31 cellular contexts compared by ENCODE assay signal in genomic region chr2:52695731-52696130, GRCh38.
"Had no signal": no experiment of that assay in that cellular context is flagged by ENCODE, and none has a peak within 500 bp of the region (broad histone marks: within the 10 kb centered on the region; RNA-seq: fewer than 3 reads in every experiment).

No MANE protein-coding gene starts in this region.

- H3K4me2 ChIP-seq: SK-N-SH had no signal

- H3K27me3 Mint-ChIP-seq: activated B cell treated with CpG ODN at 0.5 μM for 24 hours; activated CD8-positive, alpha-beta T cell treated with anti-CD3 and anti-CD28 coated beads for 36 hours; activated naive CD4-positive, alpha-beta T cell treated with anti-CD3 and anti-CD28 coated beads, Interleukin-2, amount 50 U/mL, for 24 hours; activated naive CD8-positive, alpha-beta T cell treated with anti-CD3 and anti-CD28 coated beads for 36 hours; activated naive CD8-positive, alpha-beta T cell treated with anti-CD3 and anti-CD28 coated beads, Interleukin-2, amount 50 U/mL, for 24 hours; central memory CD8-positive, alpha-beta T cell; T-cell had no signal

- H3K36me3 Mint-ChIP-seq: activated naive CD4-positive, alpha-beta T cell treated with anti-CD3 and anti-CD28 coated beads, Interleukin-2, amount 50 U/mL, for 24 hours; activated naive CD8-positive, alpha-beta T cell treated with anti-CD3 and anti-CD28 coated beads for 36 hours; T-cell had no signal

- H3K4me1 ChIP-seq: esophagus muscularis mucosa, foreskin keratinocyte, gastrocnemius medialis, heart left ventricle had no signal

- H3K9me3 ChIP-seq: esophagus muscularis mucosa, gastrocnemius medialis, heart left ventricle, SK-N-SH had no signal

- H3K27me3 ChIP-seq: brain microvascular endothelial cell, esophagus muscularis mucosa, foreskin keratinocyte, gastrocnemius medialis, heart left ventricle had no signal

- H3K9me3 Mint-ChIP-seq: activated B cell treated with CpG ODN at 0.5 μM for 24 hours; activated naive CD4-positive, alpha-beta T cell treated with anti-CD3 and anti-CD28 coated beads, Interleukin-2, amount 50 U/mL, for 24 hours; activated T-cell treated with anti-CD3 and anti-CD28 coated beads, Interleukin-2, amount 50 U/mL, for 4 hours; activated T-helper 17 cell treated with anti-CD3 and anti-CD28 coated beads, Interleukin-2, amount 50 U/mL, for 72 hours had no signal

- H3K4me3 Mint-ChIP-seq: activated B cell treated with CpG ODN at 0.5 μM for 24 hours; activated CD8-positive, alpha-beta T cell treated with anti-CD3 and anti-CD28 coated beads for 36 hours; activated naive CD4-positive, alpha-beta T cell treated with anti-CD3 and anti-CD28 coated beads, Interleukin-2, amount 50 U/mL, for 24 hours; activated naive CD8-positive, alpha-beta T cell treated with anti-CD3 and anti-CD28 coated beads for 36 hours; activated naive CD8-positive, alpha-beta T cell treated with anti-CD3 and anti-CD28 coated beads, Interleukin-2, amount 50 U/mL, for 24 hours; activated T-cell treated with anti-CD3 and anti-CD28 coated beads, Interleukin-2, amount 50 U/mL, for 4 hours; activated T-helper 17 cell treated with anti-CD3 and anti-CD28 coated beads, Interleukin-2, amount 50 U/mL, for 72 hours; central memory CD8-positive, alpha-beta T cell; T-cell; T-helper 1 cell treated with Interleukin-12 subunit alpha and Interleukin-12 subunit beta and Interleukin-4 antibody, amounts not matched to agents 30 μg/mL and 1 μg/mL, for 36 hours had no signal

- H3K4me3 ChIP-seq: esophagus muscularis mucosa, gastrocnemius medialis, heart left ventricle had no signal

- ATAC-seq: activated CD4-positive, CD25-positive, alpha-beta regulatory T cell treated with anti-CD3 and anti-CD28 coated beads, Interleukin-2, amount 50 U/mL, for 24 hours; activated CD8-positive, alpha-beta T cell treated with anti-CD3 and anti-CD28 coated beads for 36 hours; activated naive CD8-positive, alpha-beta T cell treated with anti-CD3 and anti-CD28 coated beads, Interleukin-2, amount 50 U/mL, for 24 hours; activated T-cell treated with anti-CD3 and anti-CD28 coated beads, Interleukin-2, amount 50 U/mL, for 4 hours; activated T-helper 17 cell treated with anti-CD3 and anti-CD28 coated beads, Interleukin-2, amount 50 U/mL, for 72 hours; foreskin keratinocyte; gastrocnemius medialis; heart left ventricle; T-cell had no signal

- H3K4me1 Mint-ChIP-seq: activated B cell treated with CpG ODN at 0.5 μM for 24 hours; activated naive CD4-positive, alpha-beta T cell treated with anti-CD3 and anti-CD28 coated beads, Interleukin-2, amount 50 U/mL, for 24 hours; activated naive CD8-positive, alpha-beta T cell treated with anti-CD3 and anti-CD28 coated beads for 36 hours; activated naive CD8-positive, alpha-beta T cell treated with anti-CD3 and anti-CD28 coated beads, Interleukin-2, amount 50 U/mL, for 24 hours; activated T-helper 17 cell treated with anti-CD3 and anti-CD28 coated beads, Interleukin-2, amount 50 U/mL, for 72 hours; central memory CD8-positive, alpha-beta T cell; T-cell had no signal

- H3K36me3 ChIP-seq: brain microvascular endothelial cell, esophagus muscularis mucosa, gastrocnemius medialis, heart left ventricle, WERI-Rb-1 had no signal

- H3K27ac ChIP-seq: brain microvascular endothelial cell, esophagus muscularis mucosa, foreskin keratinocyte, gastrocnemius medialis, heart left ventricle, WERI-Rb-1 had no signal

- DNase-seq: activated B cell treated with CpG ODN at 0.5 μM for 24 hours; activated CD4-positive, alpha-beta T cell treated with anti-CD3 and anti-CD28 coated beads for 48 hours; activated CD4-positive, alpha-beta T cell treated with anti-CD3 and anti-CD28 coated beads, Interleukin-2, amount 50 U/mL, for 1 hour; activated CD4-positive, alpha-beta T cell treated with anti-CD3 and anti-CD28 coated beads, Interleukin-2, amount 50 U/mL, for 48 hours; activated CD8-positive, alpha-beta memory T cell treated with anti-CD3 and anti-CD28 coated beads for 24 hours; activated CD8-positive, alpha-beta T cell treated with anti-CD3 and anti-CD28 coated beads for 36 hours; activated effector memory CD4-positive, alpha-beta T cell treated with Interleukin-2 at 50 U/mL for 16 hours; activated gamma-delta T cell treated with Interleukin-2 at 50 U/mL for 16 hours; activated naive CD4-positive, alpha-beta T cell treated with Interleukin-2 at 50 U/mL for 16 hours; activated naive CD8-positive, alpha-beta T cell treated with anti-CD3 and anti-CD28 coated beads for 36 hours; activated naive CD8-positive, alpha-beta T cell treated with anti-CD3 and anti-CD28 coated beads, Interleukin-2, amount 50 U/mL, for 24 hours; activated T-cell treated with anti-CD3 and anti-CD28 coated beads, Interleukin-2, amount 50 U/mL, for 4 hours; brain microvascular endothelial cell; cortex of kidney; dermis blood vessel endothelial cell; effector CD8-positive, alpha-beta T cell; foreskin keratinocyte; gastrocnemius medialis; glutamatergic neuron; heart left ventricle; SK-N-SH; SW 1271; T-cell; T-helper 9 cell; WERI-Rb-1 had no signal

- H3K27ac Mint-ChIP-seq: activated B cell treated with CpG ODN at 0.5 μM for 24 hours; activated CD8-positive, alpha-beta T cell treated with anti-CD3 and anti-CD28 coated beads for 36 hours; activated naive CD4-positive, alpha-beta T cell treated with anti-CD3 and anti-CD28 coated beads, Interleukin-2, amount 50 U/mL, for 24 hours; activated naive CD8-positive, alpha-beta T cell treated with anti-CD3 and anti-CD28 coated beads for 36 hours; activated naive CD8-positive, alpha-beta T cell treated with anti-CD3 and anti-CD28 coated beads, Interleukin-2, amount 50 U/mL, for 24 hours; activated T-helper 17 cell treated with anti-CD3 and anti-CD28 coated beads, Interleukin-2, amount 50 U/mL, for 72 hours; T-cell; T-helper 1 cell treated with Interleukin-12 subunit alpha and Interleukin-12 subunit beta and Interleukin-4 antibody, amounts not matched to agents 30 μg/mL and 1 μg/mL, for 36 hours had no signal

- H3K9ac ChIP-seq: SK-N-SH had no signal
